1 cellular context compared by ENCODE assay signal in genomic region chr21:46151989-46152938, GRCh38.
TF ChIP-seq lines count a peak whose summit lies in the region.

No MANE protein-coding gene starts in this region.

TF ChIP-seq in SK-N-SH, 30 proteins besides CTCF, POLR2A, EP300 and RAD21:
- TF ChIP-seq, protein P1, sequence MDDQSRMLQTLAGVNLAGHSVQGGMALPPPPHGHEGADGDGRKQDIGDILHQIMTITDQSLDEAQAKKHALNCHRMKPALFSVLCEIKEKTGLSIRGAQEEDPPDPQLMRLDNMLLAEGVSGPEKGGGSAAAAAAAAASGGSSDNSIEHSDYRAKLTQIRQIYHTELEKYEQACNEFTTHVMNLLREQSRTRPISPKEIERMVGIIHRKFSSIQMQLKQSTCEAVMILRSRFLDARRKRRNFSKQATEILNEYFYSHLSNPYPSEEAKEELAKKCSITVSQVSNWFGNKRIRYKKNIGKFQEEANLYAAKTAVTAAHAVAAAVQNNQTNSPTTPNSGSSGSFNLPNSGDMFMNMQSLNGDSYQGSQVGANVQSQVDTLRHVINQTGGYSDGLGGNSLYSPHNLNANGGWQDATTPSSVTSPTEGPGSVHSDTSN (IDR thresholded peaks at IDR 0.05), result no peak
- TF ChIP-seq TEAD4 (IDR thresholded peaks at IDR 0.05; ENCODE audit: borderline replicate concordance, insufficient read depth) (no peak), EZH2phosphoT487 (IDR thresholded peaks at IDR 0.05; ENCODE audit: borderline replicate concordance, low read depth) (no peak), RFX5 (IDR thresholded peaks at IDR 0.05; ENCODE audit: low read length) (no peak), CHD2 (IDR thresholded peaks at IDR 0.05; ENCODE audit: low read length, partially characterized antibody) (no peak), POLR2AphosphoS5 (IDR thresholded peaks at IDR 0.05; ENCODE audit: low read depth, low read length) (no peak), TAF1 (IDR thresholded peaks at IDR 0.05; ENCODE audit: borderline replicate concordance, low read depth, low read length) (no peak), NFIC (IDR thresholded peaks at IDR 0.05; ENCODE audit: borderline replicate concordance) (no peak), FOXJ3 (CRISPR knock-in tag; IDR thresholded peaks at IDR 0.05) (no peak)
- TF ChIP-seq, protein P2, sequence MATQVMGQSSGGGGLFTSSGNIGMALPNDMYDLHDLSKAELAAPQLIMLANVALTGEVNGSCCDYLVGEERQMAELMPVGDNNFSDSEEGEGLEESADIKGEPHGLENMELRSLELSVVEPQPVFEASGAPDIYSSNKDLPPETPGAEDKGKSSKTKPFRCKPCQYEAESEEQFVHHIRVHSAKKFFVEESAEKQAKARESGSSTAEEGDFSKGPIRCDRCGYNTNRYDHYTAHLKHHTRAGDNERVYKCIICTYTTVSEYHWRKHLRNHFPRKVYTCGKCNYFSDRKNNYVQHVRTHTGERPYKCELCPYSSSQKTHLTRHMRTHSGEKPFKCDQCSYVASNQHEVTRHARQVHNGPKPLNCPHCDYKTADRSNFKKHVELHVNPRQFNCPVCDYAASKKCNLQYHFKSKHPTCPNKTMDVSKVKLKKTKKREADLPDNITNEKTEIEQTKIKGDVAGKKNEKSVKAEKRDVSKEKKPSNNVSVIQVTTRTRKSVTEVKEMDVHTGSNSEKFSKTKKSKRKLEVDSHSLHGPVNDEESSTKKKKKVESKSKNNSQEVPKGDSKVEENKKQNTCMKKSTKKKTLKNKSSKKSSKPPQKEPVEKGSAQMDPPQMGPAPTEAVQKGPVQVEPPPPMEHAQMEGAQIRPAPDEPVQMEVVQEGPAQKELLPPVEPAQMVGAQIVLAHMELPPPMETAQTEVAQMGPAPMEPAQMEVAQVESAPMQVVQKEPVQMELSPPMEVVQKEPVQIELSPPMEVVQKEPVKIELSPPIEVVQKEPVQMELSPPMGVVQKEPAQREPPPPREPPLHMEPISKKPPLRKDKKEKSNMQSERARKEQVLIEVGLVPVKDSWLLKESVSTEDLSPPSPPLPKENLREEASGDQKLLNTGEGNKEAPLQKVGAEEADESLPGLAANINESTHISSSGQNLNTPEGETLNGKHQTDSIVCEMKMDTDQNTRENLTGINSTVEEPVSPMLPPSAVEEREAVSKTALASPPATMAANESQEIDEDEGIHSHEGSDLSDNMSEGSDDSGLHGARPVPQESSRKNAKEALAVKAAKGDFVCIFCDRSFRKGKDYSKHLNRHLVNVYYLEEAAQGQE (IDR thresholded peaks at IDR 0.05; ENCODE audit: low read depth, low read length), result no peak
